In the genomic region with DNA sequence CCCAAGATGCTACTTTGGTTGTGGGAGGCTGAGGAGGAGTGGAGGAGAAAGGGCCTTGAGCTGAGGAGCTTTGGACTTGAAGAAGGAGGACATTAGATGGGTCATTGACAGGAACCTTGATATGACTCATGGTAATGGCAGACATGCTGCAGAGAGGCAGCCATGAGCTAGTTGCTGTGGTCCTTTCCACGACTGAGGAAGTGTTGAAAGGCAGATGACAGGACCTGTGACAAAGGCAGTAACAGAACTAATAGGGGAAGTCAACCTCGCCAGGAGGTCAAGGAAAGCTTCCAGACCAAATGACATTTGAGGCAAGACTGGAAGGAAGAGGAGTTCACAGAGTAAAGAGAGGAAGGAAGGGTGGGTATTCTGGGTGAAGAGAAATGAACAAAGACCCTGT, we compare ENCODE assay signal across 1 cellular context.
TF ChIP-seq lines count a peak whose summit lies in the region.

No MANE protein-coding gene starts in this region.

TF ChIP-seq in SK-N-SH treated with all-trans-retinoic acid at 6 μM for 48 hours, 23 proteins besides CTCF, POLR2A, EP300 and RAD21 (continued from another document):
- TF ChIP-seq, protein P1, sequence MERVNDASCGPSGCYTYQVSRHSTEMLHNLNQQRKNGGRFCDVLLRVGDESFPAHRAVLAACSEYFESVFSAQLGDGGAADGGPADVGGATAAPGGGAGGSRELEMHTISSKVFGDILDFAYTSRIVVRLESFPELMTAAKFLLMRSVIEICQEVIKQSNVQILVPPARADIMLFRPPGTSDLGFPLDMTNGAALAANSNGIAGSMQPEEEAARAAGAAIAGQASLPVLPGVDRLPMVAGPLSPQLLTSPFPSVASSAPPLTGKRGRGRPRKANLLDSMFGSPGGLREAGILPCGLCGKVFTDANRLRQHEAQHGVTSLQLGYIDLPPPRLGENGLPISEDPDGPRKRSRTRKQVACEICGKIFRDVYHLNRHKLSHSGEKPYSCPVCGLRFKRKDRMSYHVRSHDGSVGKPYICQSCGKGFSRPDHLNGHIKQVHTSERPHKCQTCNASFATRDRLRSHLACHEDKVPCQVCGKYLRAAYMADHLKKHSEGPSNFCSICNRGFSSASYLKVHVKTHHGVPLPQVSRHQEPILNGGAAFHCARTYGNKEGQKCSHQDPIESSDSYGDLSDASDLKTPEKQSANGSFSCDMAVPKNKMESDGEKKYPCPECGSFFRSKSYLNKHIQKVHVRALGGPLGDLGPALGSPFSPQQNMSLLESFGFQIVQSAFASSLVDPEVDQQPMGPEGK (CRISPR knock-in tag; IDR thresholded peaks at IDR 0.05; ENCODE audit: borderline replicate concordance): no peak
- TF ChIP-seq ZFP30 (CRISPR knock-in tag; IDR thresholded peaks at IDR 0.05) (no peak), ESRRG (CRISPR knock-in tag; IDR thresholded peaks at IDR 0.05) (no peak), ZNF565 (CRISPR knock-in tag; conservative IDR thresholded peaks at IDR 0.05; ENCODE audit: low read depth) (no peak), ZFP3 (CRISPR knock-in tag; IDR thresholded peaks at IDR 0.05) (no peak), TOX (CRISPR knock-in tag; IDR thresholded peaks at IDR 0.05; ENCODE audit: borderline replicate concordance) (no peak), CREB5 (CRISPR knock-in tag; IDR thresholded peaks at IDR 0.05; ENCODE audit: low read depth) (no peak), BACH2 (CRISPR knock-in tag; IDR thresholded peaks at IDR 0.05; ENCODE audit: borderline replicate concordance) (no peak)
- TF ChIP-seq, protein P2, sequence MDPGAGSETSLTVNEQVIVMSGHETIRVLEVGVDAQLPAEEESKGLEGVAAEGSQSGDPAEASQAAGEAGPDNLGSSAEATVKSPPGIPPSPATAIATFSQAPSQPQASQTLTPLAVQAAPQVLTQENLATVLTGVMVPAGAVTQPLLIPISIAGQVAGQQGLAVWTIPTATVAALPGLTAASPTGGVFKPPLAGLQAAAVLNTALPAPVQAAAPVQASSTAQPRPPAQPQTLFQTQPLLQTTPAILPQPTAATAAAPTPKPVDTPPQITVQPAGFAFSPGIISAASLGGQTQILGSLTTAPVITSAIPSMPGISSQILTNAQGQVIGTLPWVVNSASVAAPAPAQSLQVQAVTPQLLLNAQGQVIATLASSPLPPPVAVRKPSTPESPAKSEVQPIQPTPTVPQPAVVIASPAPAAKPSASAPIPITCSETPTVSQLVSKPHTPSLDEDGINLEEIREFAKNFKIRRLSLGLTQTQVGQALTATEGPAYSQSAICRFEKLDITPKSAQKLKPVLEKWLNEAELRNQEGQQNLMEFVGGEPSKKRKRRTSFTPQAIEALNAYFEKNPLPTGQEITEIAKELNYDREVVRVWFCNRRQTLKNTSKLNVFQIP (CRISPR knock-in tag; IDR thresholded peaks at IDR 0.05; ENCODE audit: borderline replicate concordance, low read depth): no peak
